In the genomic region with DNA sequence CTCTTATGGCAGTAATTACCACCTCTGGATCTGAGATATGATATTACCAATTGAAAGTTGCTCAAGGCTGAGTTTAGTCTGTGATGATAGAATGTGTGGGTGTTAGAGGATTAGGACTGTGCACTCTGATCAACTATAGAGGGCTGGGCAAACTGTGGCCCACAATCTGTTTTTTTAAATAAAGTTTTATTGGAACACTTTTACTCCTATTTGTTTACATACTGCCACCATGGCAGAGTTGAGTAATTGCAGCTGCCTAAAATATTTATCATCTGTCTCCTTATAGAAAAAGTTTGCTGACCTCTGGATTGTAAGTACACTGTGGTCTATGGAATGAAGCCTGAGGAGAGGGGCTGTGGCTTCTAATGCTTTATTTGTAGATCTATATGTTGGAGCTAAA, we compare ENCODE assay signal across 14 cellular contexts.
DNase-seq lines count a peak whose midpoint lies in the region; ATAC-seq and TF ChIP-seq lines count a peak whose summit lies in the region.
"Had no signal": no experiment of that assay in that cellular context is flagged by ENCODE, and none has a peak within 500 bp of the region (broad histone marks: within the 10 kb centered on the region; RNA-seq: fewer than 3 reads in every experiment).

No MANE protein-coding gene starts in this region.

- H3K4me3 Mint-ChIP-seq in Calu3 (ENCODE audit: low read depth, unreplicated experiment): no peak overlapping the region
- no peak overlapping the region for H3K4me3 Mint-ChIP-seq in effector memory CD8-positive, alpha-beta T cell
- H3K4me3 Mint-ChIP-seq: B cell; CD4-positive, alpha-beta memory T cell had no signal

- H3K36me3 Mint-ChIP-seq in Calu3 (ENCODE audit: insufficient read depth, unreplicated experiment): no peaks in the 10 kb centered on the region
- H3K36me3 Mint-ChIP-seq in effector memory CD8-positive, alpha-beta T cell (ENCODE audit: insufficient read depth): no peaks in the 10 kb centered on the region
- H3K36me3 Mint-ChIP-seq: CD4-positive, alpha-beta memory T cell had no signal

- no peaks in the 10 kb centered on the region for H3K9me2 ChIP-seq in Karpas-422 (replicated peaks; ENCODE audit: insufficient read depth, low read length)

- intact Hi-C loops in Calu3 (cut with micrococcal nuclease; ENCODE audit: unreplicated experiment): loop anchor here (10.0 kb wide), 3 partner anchors 153 to 383 kb away; no protein-coding TSS in a partner anchor

- H3K4me3 ChIP-seq in Karpas-422 (ENCODE audit: low read length): no peak overlapping the region

- H3K79me2 ChIP-seq in Karpas-422 (ENCODE audit: low read length): no peaks in the 10 kb centered on the region

- H4K20me1 ChIP-seq in Karpas-422 (ENCODE audit: insufficient read depth, low read depth, low read length): no peaks in the 10 kb centered on the region

- H3K9me3 Mint-ChIP-seq in Calu3 (ENCODE audit: low read depth, unreplicated experiment): no peaks in the 10 kb centered on the region
- H3K9me3 Mint-ChIP-seq in effector memory CD8-positive, alpha-beta T cell: no peaks in the 10 kb centered on the region

- H3K27ac ChIP-seq in Karpas-422 (ENCODE audit: low read length) (no peak overlapping the region), foreskin keratinocyte (no peak overlapping the region)

- no peaks in the 10 kb centered on the region for H3K4me1 Mint-ChIP-seq in Calu3 (ENCODE audit: low read depth, unreplicated experiment)
- peaks cover 0 to 2% of the 10 kb centered on the region in 2 donors for H3K4me1 Mint-ChIP-seq in effector memory CD8-positive, alpha-beta T cell (ENCODE audit: low read depth in 2 of 2)
- H3K4me1 Mint-ChIP-seq: B cell had no signal

- TF ChIP-seq CTCF in Calu3 (IDR thresholded peaks at IDR 0.05; ENCODE audit: unreplicated experiment) (peak; percentile 36), foreskin keratinocyte (conservative IDR thresholded peaks at IDR 0.05) (peak; percentile 32)

- DNase-seq in Calu3 (no peak), Karpas-422 (peak; percentile 47), RPMI8226 (peak; percentile 7), foreskin keratinocyte (no peak), inferior parietal cortex (ENCODE audit: extremely low spot score) (no peak)
- no peak for DNase-seq in effector memory CD8-positive, alpha-beta T cell
- DNase-seq: ACHN; CD4-positive, alpha-beta memory T cell; IMR-90; NCI-H1048; NCI-H446; SW 1271 had no signal

- no TSS peak for BruUV-seq in Calu3 (replicated peaks; lab: Mats Ljungman, UMichigan)

- H3K36me3 ChIP-seq in Karpas-422 (ENCODE audit: insufficient read depth, low read length): no peaks in the 10 kb centered on the region

- CTCF ChIA-PET in Calu3 (lab: Charles Lee): no interaction called here

- H2AFZ ChIP-seq in Karpas-422 (ENCODE audit: low read length): no peak overlapping the region

- no peak overlapping the region for H3K4me2 ChIP-seq in Karpas-422 (ENCODE audit: low read depth, low read length, poor library complexity, severe bottlenecking)

- H3K9me3 ChIP-seq in Karpas-422 (ENCODE audit: low read length): no peaks in the 10 kb centered on the region

- H3K27me3 ChIP-seq in Karpas-422 (ENCODE audit: low read length) (no peaks in the 10 kb centered on the region), foreskin keratinocyte (no peaks in the 10 kb centered on the region)

- H3K27me3 Mint-ChIP-seq in Calu3 (ENCODE audit: unreplicated experiment): peaks cover 82% of the 10 kb centered on the region
- peaks cover 49 to 68% of the 10 kb centered on the region in 2 donors for H3K27me3 Mint-ChIP-seq in effector memory CD8-positive, alpha-beta T cell

- H3K9ac ChIP-seq in Karpas-422 (ENCODE audit: low read length): no peak overlapping the region

- ATAC-seq in foreskin keratinocyte (no peak), HG03432 (IDR thresholded peaks at IDR 0.05; ENCODE audit: unreplicated experiment) (no peak)
- no peak for ATAC-seq in effector memory CD8-positive, alpha-beta T cell (replicated peaks)

- H3K4me1 ChIP-seq in Karpas-422 (ENCODE audit: low read length) (no peaks in the 10 kb centered on the region), foreskin keratinocyte (no peaks in the 10 kb centered on the region)

- no peak overlapping the region for H3K27ac Mint-ChIP-seq in Calu3 (ENCODE audit: unreplicated experiment)
- no peak overlapping the region for H3K27ac Mint-ChIP-seq in effector memory CD8-positive, alpha-beta T cell
- H3K27ac Mint-ChIP-seq: B cell; CD4-positive, alpha-beta memory T cell had no signal

Comparison
In these comparisons a context has a peak if more than half of its experiments do, and no peak if none do; other contexts are left out.
1. DNase-seq: peak in Karpas-422 (single experiment) and RPMI8226 (single experiment); none in Calu3 (single experiment), foreskin keratinocyte (0 of 2), inferior parietal cortex (single experiment) and effector memory CD8-positive, alpha-beta T cell (0 of 3).